Comparison of ENCODE assay signal across 21 cellular contexts in the genomic region with DNA sequence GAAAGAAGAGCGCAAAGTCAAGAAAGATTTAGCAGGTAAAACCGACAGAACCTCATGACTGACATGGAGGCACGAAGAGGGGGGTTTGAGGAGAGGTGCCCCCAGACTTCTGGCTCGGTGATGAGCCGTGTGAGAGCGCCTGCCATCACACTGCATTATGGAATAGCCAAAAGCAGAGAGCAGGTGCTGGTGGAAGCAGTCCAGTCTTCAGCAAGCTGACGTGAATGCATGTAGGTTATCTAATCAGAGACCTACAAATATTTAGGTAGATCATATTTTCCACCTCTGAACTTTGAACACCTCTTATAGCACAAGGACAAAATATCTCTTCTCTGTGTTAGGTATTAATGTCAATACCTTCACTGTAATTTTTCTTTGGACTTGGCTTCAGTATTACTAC.
A peak's percentile ranks its signal among the peaks of the same experiment; 100 is the strongest.
DNase-seq lines count a peak whose midpoint lies in the region; ATAC-seq, FAIRE-seq and TF ChIP-seq lines count a peak whose summit lies in the region.
"Had no signal": no experiment of that assay in that cellular context is flagged by ENCODE, and none has a peak within 500 bp of the region (broad histone marks: within the 10 kb centered on the region; RNA-seq: fewer than 3 reads in every experiment).

No MANE protein-coding gene starts in this region.

- peaks cover 5% of the 10 kb centered on the region for H3K4me1 Mint-ChIP-seq in progenitor cell of endocrine pancreas (ENCODE audit: low read depth)
- H3K4me1 Mint-ChIP-seq in activated T-helper 17 cell treated with anti-CD3 and anti-CD28 coated beads, Interleukin-2, amount 50 U/mL, for 72 hours: peaks cover 7% of the 10 kb centered on the region

- TF ChIP-seq CTCF in bronchial epithelial cell (IDR thresholded peaks at IDR 0.05; ENCODE audit: insufficient read depth, low read length, severe bottlenecking) (no peak), progenitor cell of endocrine pancreas (IDR thresholded peaks at IDR 0.05; ENCODE audit: unreplicated experiment) (no peak)

- DNase-seq in G401 (ENCODE audit: low spot score): peak; percentile 70
- DNase-seq in bronchial epithelial cell (ENCODE audit: low read depth): no peak
- DNase-seq in progenitor cell of endocrine pancreas (ENCODE audit: low spot score, unreplicated experiment): no peak
- no peak for DNase-seq in HCEC 1CT
- no peak for DNase-seq in NCI-H1417 treated with DMSO at 0.1 percent for 48 hours (lab: John Stamatoyannopoulos, UW)
- DNase-seq: Caco-2; CD4-positive, CD25-positive, alpha-beta regulatory T cell; CD8-positive, alpha-beta T cell; DMS153; DND-41; GDM1; GM23248; H7; HFFc6 had no signal

- peak; percentile 79 for FAIRE-seq in bronchial epithelial cell (lab: Jason Lieb, UNC)
- FAIRE-seq: A204.1, GM12878, GM19239, H1 had no signal

- peak overlapping the region; percentile 22 for H3K27ac Mint-ChIP-seq in progenitor cell of endocrine pancreas
- no peak overlapping the region for H3K27ac Mint-ChIP-seq in activated T-helper 17 cell treated with anti-CD3 and anti-CD28 coated beads, Interleukin-2, amount 50 U/mL, for 72 hours
- H3K27ac Mint-ChIP-seq: B cell; CD8-positive, alpha-beta T cell; HFFc6 had no signal

- H3K27me3 ChIP-seq in bronchial epithelial cell (ENCODE audit: control insufficient read depth, insufficient read depth, low read length): no peaks in the 10 kb centered on the region
- H3K27me3 ChIP-seq: BLaER1 had no signal

- peaks cover 16% of the 10 kb centered on the region for H3K9me3 Mint-ChIP-seq in progenitor cell of endocrine pancreas (ENCODE audit: low read depth)
- no peaks in the 10 kb centered on the region for H3K9me3 Mint-ChIP-seq in activated T-helper 17 cell treated with anti-CD3 and anti-CD28 coated beads, Interleukin-2, amount 50 U/mL, for 72 hours
- H3K9me3 Mint-ChIP-seq: CD8-positive, alpha-beta T cell had no signal

- in situ Hi-C loops in G401 (cut with HindIII; ENCODE audit: low sequenced_read_pairs): no loop called here

- no peaks in the 10 kb centered on the region for H3K36me3 ChIP-seq in bronchial epithelial cell (ENCODE audit: control insufficient read depth, insufficient read depth, low read length)

- no peak overlapping the region for H3K4me3 ChIP-seq in bronchial epithelial cell (ENCODE audit: low read depth, low read length)
- H3K4me3 ChIP-seq: BLaER1, GM12878, GM23248 had no signal

- H3K27me3 Mint-ChIP-seq in progenitor cell of endocrine pancreas: no peaks in the 10 kb centered on the region
- no peaks in the 10 kb centered on the region for H3K27me3 Mint-ChIP-seq in activated T-helper 17 cell treated with anti-CD3 and anti-CD28 coated beads, Interleukin-2, amount 50 U/mL, for 72 hours

- peaks cover 20% of the 10 kb centered on the region for H3K36me3 Mint-ChIP-seq in progenitor cell of endocrine pancreas (ENCODE audit: insufficient read depth)
- no peaks in the 10 kb centered on the region for H3K36me3 Mint-ChIP-seq in activated T-helper 17 cell treated with anti-CD3 and anti-CD28 coated beads, Interleukin-2, amount 50 U/mL, for 72 hours (ENCODE audit: low read depth)

- no peak for ATAC-seq in activated T-helper 17 cell treated with anti-CD3 and anti-CD28 coated beads, Interleukin-2, amount 50 U/mL, for 72 hours (replicated peaks)
- ATAC-seq: CD8-positive, alpha-beta T cell; GM12878 had no signal

- H3K4me3 Mint-ChIP-seq in progenitor cell of endocrine pancreas (ENCODE audit: low read depth): no peak overlapping the region
- no peak overlapping the region for H3K4me3 Mint-ChIP-seq in activated T-helper 17 cell treated with anti-CD3 and anti-CD28 coated beads, Interleukin-2, amount 50 U/mL, for 72 hours
- H3K4me3 Mint-ChIP-seq: B cell; CD4-positive, CD25-positive, alpha-beta regulatory T cell; CD8-positive, alpha-beta T cell; HFFc6 had no signal
